Comparison of ENCODE assay signal across 14 cellular contexts in genomic region chr3:105860649-105861048, GRCh38.
"Had no signal": no experiment of that assay in that cellular context is flagged by ENCODE, and none has a peak within 500 bp of the region (broad histone marks: within the 10 kb centered on the region; RNA-seq: fewer than 3 reads in every experiment).

No MANE protein-coding gene starts in this region.

- ATAC-seq: activated CD4-positive, alpha-beta T cell treated with anti-CD3 and anti-CD28 coated beads for 36 hours; activated CD8-positive, alpha-beta T cell treated with anti-CD3 and anti-CD28 coated beads for 36 hours; effector memory CD8-positive, alpha-beta T cell; left lung had no signal

- H3K27me3 ChIP-seq: left lung, tibial artery, uterus had no signal

- H3K9me3 ChIP-seq: left lung, tibial artery, uterus had no signal

- H3K4me3 ChIP-seq: left lung, tibial artery, uterus had no signal

- H3K27ac ChIP-seq: left lung, WERI-Rb-1 had no signal

- H3K36me3 ChIP-seq: uterus had no signal

- DNase-seq: activated CD4-positive, alpha-beta T cell treated with anti-CD3 and anti-CD28 coated beads for 36 hours; activated CD8-positive, alpha-beta memory T cell treated with anti-CD3 and anti-CD28 coated beads, Interleukin-2, amount 50 U/mL, for 48 hours; activated CD8-positive, alpha-beta T cell treated with anti-CD3 and anti-CD28 coated beads for 36 hours; activated naive CD4-positive, alpha-beta T cell; central memory CD4-positive, alpha-beta T cell; effector memory CD8-positive, alpha-beta T cell; erythroblast; glutamatergic neuron; left lung; stimulated activated CD4-positive, alpha-beta T cell treated with anti-CD3 and anti-CD28 coated beads, Interleukin-4, amount 100 ng/mL, for 4 hours; T-helper 1 cell; tibial artery; uterus; WERI-Rb-1 had no signal
